Comparison of ENCODE assay signal across 8 cellular contexts in the genomic region with DNA sequence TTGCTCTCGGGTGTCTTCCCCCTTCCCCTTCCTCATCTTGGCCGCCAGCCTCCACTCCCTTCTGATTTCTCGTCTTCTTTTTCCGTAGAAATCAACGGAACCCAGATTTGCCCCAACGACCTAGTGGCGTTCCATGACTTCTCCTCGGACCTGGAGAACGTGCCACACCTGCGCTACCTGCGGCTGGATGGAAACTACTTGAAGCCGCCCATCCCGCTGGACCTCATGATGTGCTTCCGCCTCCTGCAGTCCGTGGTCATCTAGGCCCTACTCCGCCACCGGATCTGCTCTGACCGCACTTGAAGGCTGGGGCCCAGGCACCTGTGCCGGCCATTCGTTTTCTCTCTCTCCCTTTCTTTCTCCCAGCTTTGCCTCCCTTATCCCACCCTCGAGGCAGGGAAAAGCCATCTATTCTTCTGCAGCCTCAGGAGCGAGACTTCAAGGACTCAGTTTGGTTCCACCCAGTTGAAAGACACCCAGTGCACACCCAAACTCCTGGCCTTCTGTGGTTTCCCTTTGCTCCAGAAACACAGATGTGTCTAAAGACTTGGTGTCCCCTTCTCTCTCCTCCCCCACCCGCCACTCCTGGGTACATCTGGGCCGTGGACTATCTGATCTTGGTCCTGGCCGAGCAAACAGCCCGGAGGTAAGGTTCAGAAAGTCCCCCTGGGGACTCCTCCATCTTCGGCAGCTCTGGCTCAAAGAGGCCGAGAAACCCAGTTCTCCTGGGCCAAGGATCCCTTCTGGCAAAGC. TPM values are rescaled to one million over a fixed set of nuclear protein-coding genes. Genes with fewer than 3 reads are reported as not detected.
A peak's percentile ranks its signal among the peaks of the same experiment; 100 is the strongest.
DNase-seq lines count a peak whose midpoint lies in the region; ATAC-seq and TF ChIP-seq lines count a peak whose summit lies in the region.

No MANE protein-coding gene starts in this region.

- DNase-seq in Calu3 = no peak
- no peak for DNase-seq in T-helper 17 cell
- DNase-seq in fibroblast of villous mesenchyme (ENCODE audit: low read depth) = no peak
- no peak for DNase-seq in psoas muscle
- no peak for DNase-seq in NCI-H2029 treated with DMSO at 0.1 percent for 48 hours (lab: John Stamatoyannopoulos, UW)
- DNase-seq in NCI-H524 treated with DMSO at 0.1 percent for 48 hours (lab: John Stamatoyannopoulos, UW) = no peak
- DNase-seq in HEK293T (ENCODE audit: extremely low spot score) = no peak

- H3K4me3 ChIP-seq in fibroblast of villous mesenchyme (ENCODE audit: low read depth, low read length) (peak overlapping the region; percentile 43), psoas muscle (peak overlapping the region; percentile 64)

- H3K27me3 Mint-ChIP-seq in Calu3 (ENCODE audit: unreplicated experiment) = peaks cover 48% of the 10 kb centered on the region
- peaks cover 8% of the 10 kb centered on the region for H3K27me3 Mint-ChIP-seq in T-helper 17 cell

- H3K36me3 Mint-ChIP-seq in Calu3 (ENCODE audit: insufficient read depth, unreplicated experiment) (no peaks in the 10 kb centered on the region), T-helper 17 cell (ENCODE audit: low read depth) (no peaks in the 10 kb centered on the region)

- no peaks in the 10 kb centered on the region for H3K27me3 ChIP-seq in psoas muscle (ENCODE audit: insufficient read depth in 3 of 3, low read length in 2 of 3)

- no peaks in the 10 kb centered on the region for H3K4me1 Mint-ChIP-seq in Calu3 (ENCODE audit: low read depth, unreplicated experiment)
- H3K4me1 Mint-ChIP-seq in T-helper 17 cell = peaks cover 15% of the 10 kb centered on the region

- H3K27ac Mint-ChIP-seq in Calu3 (ENCODE audit: unreplicated experiment) = no peak overlapping the region
- peak overlapping the region; percentile 82 for H3K27ac Mint-ChIP-seq in T-helper 17 cell

- H3K9me3 ChIP-seq in T-helper 17 cell (ENCODE audit: control insufficient read depth, low read length, poor library complexity, severe bottlenecking) (no peaks in the 10 kb centered on the region), psoas muscle (no peaks in the 10 kb centered on the region)

- WGBS in psoas muscle, 3 donors = 77 to 84% (median 78%) methylated on average over 28 of the region's 28 CpGs

- peaks cover 11% of the 10 kb centered on the region for H3K4me1 ChIP-seq in psoas muscle

- H3K27ac ChIP-seq in psoas muscle = peak overlapping the region; percentile 56

- H3K9me3 Mint-ChIP-seq in Calu3 (ENCODE audit: low read depth, unreplicated experiment) = no peaks in the 10 kb centered on the region

- H3K4me3 Mint-ChIP-seq in Calu3 (ENCODE audit: low read depth, unreplicated experiment) = peak overlapping the region; percentile 51
- peak overlapping the region; percentile 87 for H3K4me3 Mint-ChIP-seq in T-helper 17 cell

- ATAC-seq in T-helper 17 cell = no peak
- ATAC-seq in psoas muscle = peak in 2 of 4 donors; percentile 12 to 26
- ATAC-seq in GM21619 (IDR thresholded peaks at IDR 0.05; ENCODE audit: unreplicated experiment) = no peak

- CTCF ChIA-PET in Calu3 (lab: Charles Lee) = interaction anchor here (2.6 kb wide), 1 partner anchor 145 kb away, joined by 15 read pairs; no protein-coding TSS in a partner anchor
- CTCF ChIA-PET in HEK293T (lab: Yijun Ruan, JAX) = interaction anchor here (0.7 to 2.4 kb wide), 7 partner anchors 10 to 372 kb away, joined by 3 to 18 read pairs (median 4); no protein-coding TSS in a partner anchor

- POLR2A ChIA-PET in HEK293T (lab: Yijun Ruan, JAX) = interaction anchor here (2.0 kb wide), 1 partner anchor 10 kb away, joined by 8 read pairs; the partner anchor contains the start of gene PRELP

- TF ChIP-seq CTCF in Calu3 (IDR thresholded peaks at IDR 0.05; ENCODE audit: unreplicated experiment) (no peak), fibroblast of villous mesenchyme (IDR thresholded peaks at IDR 0.05; ENCODE audit: insufficient read depth, low read depth, low read length) (no peak), psoas muscle (IDR thresholded peaks at IDR 0.05) (no peak)

- intact Hi-C loops in Calu3 (cut with micrococcal nuclease; ENCODE audit: unreplicated experiment) (loop anchor here (2.0 to 5.0 kb wide), 2 partner anchors 144 to 214 kb away; no protein-coding TSS in a partner anchor), psoas muscle (cut with DNase I) (loop anchor here (1.0 to 5.0 kb wide), 4 partner anchors 145 to 214 kb away; no protein-coding TSS in a partner anchor)

- H3K36me3 ChIP-seq in psoas muscle (ENCODE audit: insufficient read depth in 1 of 2, low read depth in 1 of 2) = no peaks in the 10 kb centered on the region

- no TSS peak for BruUV-seq in Calu3 (replicated peaks; lab: Mats Ljungman, UMichigan)

TF ChIP-seq in HEK293T, 16 proteins besides CTCF, POLR2A, EP300 and RAD21:
- no peak for TF ChIP-seq L3MBTL2 (conservative IDR thresholded peaks at IDR 0.05)
- TF ChIP-seq FOXM1 (IDR thresholded peaks at IDR 0.05; ENCODE audit: borderline replicate concordance) = no peak
- TF ChIP-seq, protein P1, sequence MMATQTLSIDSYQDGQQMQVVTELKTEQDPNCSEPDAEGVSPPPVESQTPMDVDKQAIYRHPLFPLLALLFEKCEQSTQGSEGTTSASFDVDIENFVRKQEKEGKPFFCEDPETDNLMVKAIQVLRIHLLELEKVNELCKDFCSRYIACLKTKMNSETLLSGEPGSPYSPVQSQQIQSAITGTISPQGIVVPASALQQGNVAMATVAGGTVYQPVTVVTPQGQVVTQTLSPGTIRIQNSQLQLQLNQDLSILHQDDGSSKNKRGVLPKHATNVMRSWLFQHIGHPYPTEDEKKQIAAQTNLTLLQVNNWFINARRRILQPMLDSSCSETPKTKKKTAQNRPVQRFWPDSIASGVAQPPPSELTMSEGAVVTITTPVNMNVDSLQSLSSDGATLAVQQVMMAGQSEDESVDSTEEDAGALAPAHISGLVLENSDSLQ (IDR thresholded peaks at IDR 0.05) = no peak
- TF ChIP-seq ELF4 (IDR thresholded peaks at IDR 0.05) = no peak
- TF ChIP-seq ZNF384 (IDR thresholded peaks at IDR 0.05) = no peak
- TF ChIP-seq TARDBP (IDR thresholded peaks at IDR 0.05) = no peak
- TF ChIP-seq NFRKB (IDR thresholded peaks at IDR 0.05) = no peak
- TF ChIP-seq HDGF (IDR thresholded peaks at IDR 0.05; ENCODE audit: borderline replicate concordance) = no peak
- TF ChIP-seq FOXK2 (IDR thresholded peaks at IDR 0.05) = no peak

RNA-seq across cellular contexts. Expression of gene OPTC, which starts 7.2 kb away (rescaled TPM):
- total RNA-seq in Calu3 (2022) (not detected in 2 replicates), T-helper 17 cell (not detected), fibroblast of villous mesenchyme (not detected in 2 replicates), psoas muscle (not detected)
- not detected for polyA plus RNA-seq in psoas muscle

RNA-seq across cellular contexts. Expression of gene PRELP, which starts 11.2 kb away (rescaled TPM):
- total RNA-seq in Calu3 (2022) (not detected in 2 replicates), T-helper 17 cell (not detected), fibroblast of villous mesenchyme (under 0.01 and 0.43 TPM in 2 replicates), psoas muscle (10 to 100 TPM in 1 of 4 donors, 1 to 10 TPM in 3; 3.0 to 20.6 (median 6.3) TPM)
- polyA plus RNA-seq in psoas muscle = 1 to 10 TPM; 5.4 to 7.1 (median 6.6) TPM
